Comparison of ENCODE assay signal across 9 cellular contexts in the genomic region with DNA sequence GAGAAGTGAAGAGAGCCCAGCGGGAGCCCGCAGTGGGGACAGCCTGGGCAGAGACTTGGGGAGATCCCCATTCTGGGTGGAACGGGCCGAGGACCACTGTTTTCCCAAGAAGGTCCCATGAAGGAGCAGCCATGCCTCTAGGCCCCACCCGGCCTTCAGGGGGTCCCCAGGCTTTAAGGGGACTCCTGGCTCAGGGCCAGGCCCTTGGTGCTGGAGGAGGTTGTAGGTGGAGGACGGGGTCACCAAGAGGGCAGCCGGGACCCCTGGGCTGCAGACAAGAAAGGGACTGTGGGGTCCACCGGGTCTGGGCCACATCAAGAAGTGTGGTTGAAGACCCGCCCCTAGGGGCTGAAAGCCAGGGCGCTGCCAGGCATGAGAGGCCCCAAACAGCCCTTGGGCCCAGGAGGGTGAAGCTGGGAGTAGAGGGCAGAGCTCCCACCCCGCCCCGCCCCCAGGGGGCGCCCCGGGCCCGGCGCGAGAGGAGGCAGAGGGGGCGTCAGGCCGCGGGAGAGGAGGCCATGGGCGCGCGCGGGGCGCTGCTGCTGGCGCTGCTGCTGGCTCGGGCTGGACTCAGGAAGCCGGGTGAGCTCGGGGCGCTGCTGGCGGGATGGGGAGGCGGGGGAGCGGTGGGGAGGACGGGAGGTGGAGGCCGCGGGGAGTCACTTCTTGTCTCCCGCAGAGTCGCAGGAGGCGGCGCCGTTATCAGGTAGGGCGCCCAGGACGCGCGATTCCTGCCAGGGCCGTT. TPM values are rescaled to one million over a fixed set of nuclear protein-coding genes. Genes with fewer than 3 reads are reported as not detected.
DNase-seq lines count a peak whose midpoint lies in the region; ATAC-seq lines count a peak whose summit lies in the region.
"Had no signal": no experiment of that assay in that cellular context is flagged by ENCODE, and none has a peak within 500 bp of the region (broad histone marks: within the 10 kb centered on the region; RNA-seq: fewer than 3 reads in every experiment).

PRSS21 (plus strand) TSS at position 487 of the 745 bp plus-strand sequence; CDS start at position 519, 32 bp downstream.

- H3K27me3 Mint-ChIP-seq in naive B cell, result peaks cover 4 to 16% (median 7%) of the 10 kb centered on the region in 3 donors

- H4K20me1 ChIP-seq in BLaER1 treated with 17β-estradiol and CSF1 and Interleukin-3, amounts not matched to agents 10 nM and 100 nM, result no peaks in the 10 kb centered on the region; a peak in 1 of 22 replicates

- peak within 1 kb of the TSS; percentile 53 to 78 (median 68) for H3K4me2 ChIP-seq in BLaER1 treated with 17β-estradiol and CSF1 and Interleukin-3, amounts not matched to agents 10 nM and 100 nM

- ATAC-seq in naive B cell (ENCODE audit: low read depth in 2 of 2) (peak; percentile 52 to 78), HG03354 (IDR thresholded peaks at IDR 0.05; ENCODE audit: poor library complexity, severe bottlenecking, unreplicated experiment) (no peak), GM21526 (IDR thresholded peaks at IDR 0.05; ENCODE audit: low FRiP score, unreplicated experiment) (no peak), left cardiac atrium (no peak)

- peaks cover 8 to 37% (median 25%) of the 10 kb centered on the region in 10 experiments for H3K4me1 ChIP-seq in BLaER1 treated with 17β-estradiol and CSF1 and Interleukin-3, amounts not matched to agents 10 nM and 100 nM

- peak within 1 kb of the TSS; percentile 37 to 64 (median 50) for H3K4me3 ChIP-seq in BLaER1 treated with 17β-estradiol and CSF1 and Interleukin-3, amounts not matched to agents 10 nM and 100 nM

- H3K9ac ChIP-seq in BLaER1 treated with 17β-estradiol and CSF1 and Interleukin-3, amounts not matched to agents 10 nM and 100 nM, result peak within 1 kb of the TSS; percentile 56 to 75 (median 68)

- peak within 1 kb of the TSS in 4 of 8 donors; percentile 24 to 54 (median 33) for H3K4me3 Mint-ChIP-seq in naive B cell

- H3K4me1 Mint-ChIP-seq in naive B cell, result peaks cover 0 to 3% (median 2%) of the 10 kb centered on the region in 3 donors

- H3K9me3 ChIP-seq in BLaER1 treated with 17β-estradiol and CSF1 and Interleukin-3, amounts not matched to agents 10 nM and 100 nM (replicated peaks in 1 of 11), result no peaks in the 10 kb centered on the region

- no peaks in the 10 kb centered on the region for H3K36me3 Mint-ChIP-seq in naive B cell

- no peak within 1 kb of the TSS for H3K27ac Mint-ChIP-seq in naive B cell

- H3K9me3 Mint-ChIP-seq in naive B cell, result no peaks in the 10 kb centered on the region

- no peaks in the 10 kb centered on the region for H3K27me3 ChIP-seq in BLaER1 treated with 17β-estradiol and CSF1 and Interleukin-3, amounts not matched to agents 10 nM and 100 nM

- peak within 1 kb of the TSS in 10 of 11 experiments; percentile 48 to 69 (median 63); a peak in 18 of 22 replicates for H3K27ac ChIP-seq in BLaER1 treated with 17β-estradiol and CSF1 and Interleukin-3, amounts not matched to agents 10 nM and 100 nM
- H3K27ac ChIP-seq: epithelial cell of prostate had no signal

- peak; percentile 27 to 76 for DNase-seq in NCI-H1930 (lab: John Stamatoyannopoulos, UW)
- peak; percentile 37 for DNase-seq in activated naive CD4-positive, alpha-beta T cell treated with anti-CD3 and anti-CD28 coated beads, Interleukin-2, amount 50 U/mL, for 16 hours
- DNase-seq in naive B cell, result peak; percentile 27
- DNase-seq in DMS79 treated with DMSO at 0.1 percent for 48 hours (lab: John Stamatoyannopoulos, UW), result no peak
- no peak for DNase-seq in left cardiac atrium

- intact Hi-C loops in left cardiac atrium (cut with DNase I), result no loop called here

- H3K36me3 ChIP-seq in BLaER1 treated with 17β-estradiol and CSF1 and Interleukin-3, amounts not matched to agents 10 nM and 100 nM, result no peaks in the 10 kb centered on the region

RNA-seq across cellular contexts. Expression of gene PRSS21, which starts in this region (rescaled TPM):
- polyA plus RNA-seq in naive B cell (ENCODE audit: low read depth in 6 of 6), result 1 to 10 TPM in 4 of 6 donors, under 1 TPM in 1, not detected in 1; 0.51 to 4.4 (median 1.9) TPM
- total RNA-seq in left cardiac atrium, result not detected

Comparison
In these comparisons a context has a peak if more than half of its experiments do, and no peak if none do; other contexts are left out.
1. DNase-seq: peak in NCI-H1930 (2 of 2), activated naive CD4-positive, alpha-beta T cell treated with anti-CD3 and anti-CD28 coated beads, Interleukin-2, amount 50 U/mL, for 16 hours (single experiment) and naive B cell (single experiment); none in DMS79 treated with DMSO at 0.1 percent for 48 hours (single experiment) and left cardiac atrium (single experiment).
2. ATAC-seq: peak in naive B cell (2 of 2); none in HG03354 (single experiment), GM21526 (single experiment) and left cardiac atrium (0 of 2).